Comparison of ENCODE assay signal across 10 cellular contexts in genomic region chr21:46092026-46092764, GRCh38. TPM values are rescaled to one million over a fixed set of nuclear protein-coding genes. Genes with fewer than 3 reads are reported as not detected.
DNase-seq lines count a peak whose midpoint lies in the region; ATAC-seq, FAIRE-seq and TF ChIP-seq lines count a peak whose summit lies in the region.
"Had no signal": no experiment of that assay in that cellular context is flagged by ENCODE, and none has a peak within 500 bp of the region (broad histone marks: within the 10 kb centered on the region; RNA-seq: fewer than 3 reads in every experiment).

No MANE protein-coding gene starts in this region.

- H3K9me3 ChIP-seq in GM23248 (ENCODE audit: low read depth) (no peaks in the 10 kb centered on the region), body of pancreas (no peaks in the 10 kb centered on the region), stomach smooth muscle (ENCODE audit: control insufficient read depth in 2 of 2, low read length in 2 of 2) (no peaks in the 10 kb centered on the region)

- TF ChIP-seq CTCF in body of pancreas (IDR thresholded peaks at IDR 0.05), result no peak
- TF ChIP-seq CTCF in kidney epithelial cell (IDR thresholded peaks at IDR 0.05; ENCODE audit: insufficient read depth, low read length, poor library complexity, severe bottlenecking), result no peak

- in situ Hi-C loops in GM23248 (cut with MboI), result no loop called here

- no peaks in the 10 kb centered on the region for H3K36me3 ChIP-seq in GM23248 (ENCODE audit: low read depth)
- no peaks in the 10 kb centered on the region for H3K36me3 ChIP-seq in body of pancreas (replicated peaks in 1 of 2; ENCODE audit: insufficient read depth in 1 of 2, low read depth in 2 of 2)
- no peaks in the 10 kb centered on the region for H3K36me3 ChIP-seq in kidney epithelial cell (ENCODE audit: control insufficient read depth, insufficient read depth, low read length)
- H3K36me3 ChIP-seq in stomach smooth muscle (ENCODE audit: control insufficient read depth in 2 of 2, insufficient read depth in 2 of 2, low read length in 2 of 2), result no peaks in the 10 kb centered on the region

- no peak for FAIRE-seq in frontal cortex (lab: Jason Lieb, UNC)

- H2AFZ ChIP-seq in GM23248, result peak overlapping the region; percentile 42

- peaks cover 3% of the 10 kb centered on the region; the same call in 1 of the 2 replicates for H3K79me2 ChIP-seq in GM23248 (ENCODE audit: insufficient read depth)

- DNase-seq in GM23248 (peak; percentile 99), body of pancreas (peak in 3 of 4 donors; percentile 15 to 53 (median 29)), kidney epithelial cell (ENCODE audit: low read depth) (peak; percentile 29), frontal cortex (ENCODE audit: low spot score in 2 of 2) (no peak), foreskin melanocyte (no peak)
- no peak for DNase-seq in activated CD4-positive, alpha-beta T cell treated with anti-CD3 and anti-CD28 coated beads for 4 hours
- DNase-seq: NCI-H510A had no signal

- H4K20me1 ChIP-seq in GM23248 (ENCODE audit: insufficient read depth), result no peaks in the 10 kb centered on the region

- 1 to 2% methylated on average over 22 to 23 of the region's 23 CpGs for WGBS in GM23248 (ENCODE audit: low coverage in 1 of 2, low lambda C conversion rate in 2 of 2, missing lambda C conversion rate in 2 of 2), 2 experiments
- WGBS in body of pancreas, 2 donors, result 65 to 75% methylated on average over 19 to 23 of the region's 23 CpGs

- H3F3A ChIP-seq in GM23248 (ENCODE audit: insufficient read depth), result peaks cover 39% of the 10 kb centered on the region

- peak overlapping the region; percentile 66 for H3K4me3 ChIP-seq in GM23248
- no peak overlapping the region for H3K4me3 ChIP-seq in body of pancreas
- no peak overlapping the region for H3K4me3 ChIP-seq in kidney epithelial cell (ENCODE audit: low read depth, low read length)
- peak overlapping the region; percentile 42 to 71 for H3K4me3 ChIP-seq in stomach smooth muscle (ENCODE audit: low read length in 2 of 2)

- H3K9ac ChIP-seq in GM23248, result peak overlapping the region; percentile 94
- peak overlapping the region; percentile 90 to 93 for H3K9ac ChIP-seq in stomach smooth muscle (ENCODE audit: low read length in 2 of 2)

- peak overlapping the region; percentile 99 for H3K27ac ChIP-seq in GM23248
- peak overlapping the region in 1 of 4 donors; percentile 9 for H3K27ac ChIP-seq in body of pancreas
- H3K27ac ChIP-seq in stomach smooth muscle (ENCODE audit: low read length), result peak overlapping the region; percentile 99

- intact Hi-C loops in body of pancreas (cut with DNase I), result no loop called here

- H3K4me2 ChIP-seq in GM23248 (ENCODE audit: unreplicated experiment), result peak overlapping the region; percentile 86

- H3K9me2 ChIP-seq in GM23248 (ENCODE audit: insufficient read depth), result no peaks in the 10 kb centered on the region

- ATAC-seq in body of pancreas (peak; percentile 58), HG03097 (IDR thresholded peaks at IDR 0.05; ENCODE audit: low FRiP score, unreplicated experiment) (no peak)
- ATAC-seq: naive thymus-derived CD4-positive, alpha-beta T cell had no signal

- TF ChIP-seq POLR2A in body of pancreas (IDR thresholded peaks at IDR 0.05), result peak in 1 of 3 donors; percentile 10

- H3K4me1 ChIP-seq in GM23248 (ENCODE audit: insufficient read depth) (peaks cover 18% of the 10 kb centered on the region), body of pancreas (no peaks in the 10 kb centered on the region), stomach smooth muscle (ENCODE audit: control insufficient read depth, insufficient read depth, low read length) (peaks cover 64% of the 10 kb centered on the region)

- H3K27me3 ChIP-seq in GM23248 (replicated peaks; ENCODE audit: insufficient read depth), result no peaks in the 10 kb centered on the region
- H3K27me3 ChIP-seq in body of pancreas, result no peaks in the 10 kb centered on the region
- peaks cover 3% of the 10 kb centered on the region for H3K27me3 ChIP-seq in kidney epithelial cell (ENCODE audit: control insufficient read depth, insufficient read depth, low read length)
- H3K27me3 ChIP-seq in stomach smooth muscle (ENCODE audit: control insufficient read depth in 1 of 2, insufficient read depth in 2 of 2, low read length in 2 of 2), result no peaks in the 10 kb centered on the region

RNA-seq across cellular contexts. Expression of gene COL6A2, which starts 5.7 kb away (rescaled TPM):
- 1,939 and 2,103 TPM in 2 replicates for total RNA-seq in GM23248 (2014; rRNA removed; shearing (Covaris generic))
- polyA plus RNA-seq in GM23248 (2016; fragmentation: Nextera tagmentation; extraction: Ambion mirVana), result 650 and 676 TPM in 2 replicates
- total RNA-seq in body of pancreas (100 to 1,000 TPM in 1 of 2 donors, 10 to 100 TPM in 1; 72.1 to 339 TPM), kidney epithelial cell (373 and 431 TPM in 2 replicates), frontal cortex (15.5 TPM)

Comparison
In these comparisons a context has a peak if more than half of its experiments do, and no peak if none do; other contexts are left out.
1. DNase-seq: peak in GM23248 (single experiment), body of pancreas (3 of 4) and kidney epithelial cell (single experiment); none in frontal cortex (0 of 2), foreskin melanocyte (single experiment) and activated CD4-positive, alpha-beta T cell treated with anti-CD3 and anti-CD28 coated beads for 4 hours (0 of 2).
2. H3K4me3 ChIP-seq: peak in GM23248 (single experiment) and stomach smooth muscle (2 of 2); none in body of pancreas (0 of 2) and kidney epithelial cell (single experiment).